In the genomic region with DNA sequence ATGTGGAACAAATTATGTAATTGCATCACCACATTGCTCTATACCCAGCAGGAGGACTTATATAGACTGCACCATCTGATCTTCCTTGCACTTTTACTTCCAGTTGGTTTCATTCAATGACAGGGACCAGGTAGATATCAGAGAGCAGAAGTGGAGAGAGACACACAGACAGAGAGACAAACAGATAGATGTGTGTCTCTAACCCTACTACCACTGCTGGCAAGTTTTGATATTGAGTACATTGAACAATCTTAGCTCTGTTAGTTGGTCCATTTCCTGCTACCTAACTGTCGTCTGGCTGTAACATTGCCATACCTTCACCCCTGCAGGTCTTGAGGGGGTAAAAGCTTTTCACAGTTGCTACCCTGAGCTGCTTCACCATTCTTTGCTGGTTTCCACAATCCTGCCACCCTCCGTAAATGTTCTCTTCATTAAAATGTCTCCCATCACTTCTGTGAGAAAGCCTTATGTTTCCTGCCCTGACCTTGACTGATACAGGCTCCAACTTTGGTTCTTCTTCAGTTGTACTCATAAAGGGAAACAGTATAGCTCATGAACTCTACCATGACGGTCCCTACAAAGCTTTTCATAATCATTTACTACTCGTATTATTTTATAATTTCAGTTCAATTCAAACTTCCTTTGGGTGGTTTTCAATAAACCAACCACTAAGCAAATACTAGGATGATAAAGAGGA, we compare ENCODE assay signal across 12 cellular contexts.
DNase-seq lines count a peak whose midpoint lies in the region; ATAC-seq, FAIRE-seq and TF ChIP-seq lines count a peak whose summit lies in the region.
"Had no signal": no experiment of that assay in that cellular context is flagged by ENCODE, and none has a peak within 500 bp of the region (broad histone marks: within the 10 kb centered on the region; RNA-seq: fewer than 3 reads in every experiment).

No MANE protein-coding gene starts in this region.

- H3K4me3 ChIP-seq in SJCRH30 (no peak overlapping the region), H1 (ENCODE audit: extremely low read depth in 1 of 4, insufficient read depth in 2 of 4, low read depth in 3 of 4, low read length in 4 of 4) (no peak overlapping the region), gastroesophageal sphincter (no peak overlapping the region), MG63 (no peak overlapping the region)
- H3K4me3 ChIP-seq: pancreas had no signal

- no peak overlapping the region for H4K5ac ChIP-seq in H1 (ENCODE audit: insufficient read length, low read depth, low read length)

- H3K9me3 ChIP-seq in SJCRH30 (replicated peaks) (no peaks in the 10 kb centered on the region; the same call in 1 of the 2 replicates), H1 (ENCODE audit: insufficient read depth in 2 of 2, low read depth in 1 of 2, low read length in 1 of 2) (no peaks in the 10 kb centered on the region), gastroesophageal sphincter (no peaks in the 10 kb centered on the region), MG63 (no peaks in the 10 kb centered on the region)
- H3K9me3 ChIP-seq: pancreas had no signal

- H3K27ac ChIP-seq in SJCRH30 (peak overlapping the region; percentile 87), H1 (ENCODE audit: low read depth, low read length) (no peak overlapping the region), gastroesophageal sphincter (no peak overlapping the region)
- H3K27ac ChIP-seq: pancreas had no signal

- H3K79me1 ChIP-seq in H1 (ENCODE audit: low read depth, low read length): no peaks in the 10 kb centered on the region

- H3K14ac ChIP-seq in H1 (ENCODE audit: insufficient read length): no peak overlapping the region

- 93% methylated on average over 4 of the region's 4 CpGs; no CpG with 5 or more reads in 1 of the 2 experiments for WGBS in H1 (ENCODE audit: extremely low coverage in 1 of 2, insufficient coverage in 1 of 2, insufficient read length in 1 of 2, insufficient replicate concordance in 2 of 2, low coverage in 1 of 2, low lambda C conversion rate in 2 of 2, missing lambda C conversion rate in 1 of 2), 2 experiments
- 56 to 88% methylated on average over 1 to 4 of the region's 4 CpGs for WGBS in gastroesophageal sphincter (ENCODE audit: low coverage in 1 of 2), 2 donors

- H4K91ac ChIP-seq in H1 (replicated peaks; ENCODE audit: insufficient read length, low read length): no peak overlapping the region

- TF ChIP-seq EP300 in H1 (IDR thresholded peaks at IDR 0.05; ENCODE audit: borderline replicate concordance in 1 of 2, low read depth in 2 of 2, low read length in 2 of 2) (no peak), gastroesophageal sphincter (IDR thresholded peaks at IDR 0.05) (no peak)

- H2AK5ac ChIP-seq in H1 (ENCODE audit: low read depth, low read length): no peak overlapping the region

- H3K9ac ChIP-seq in H1 (replicated peaks in 1 of 4; ENCODE audit: extremely low read depth in 1 of 4, low read depth in 3 of 4, low read length in 3 of 4): no peak overlapping the region

- TF ChIP-seq POLR2A in GM12892 (IDR thresholded peaks at IDR 0.05; ENCODE audit: low read depth, low read length) (no peak), H1 (IDR thresholded peaks at IDR 0.05; ENCODE audit: control extremely low read depth in 1 of 2, low read depth in 2 of 2, low read length in 2 of 2) (no peak), gastroesophageal sphincter (IDR thresholded peaks at IDR 0.05) (no peak)

- H2BK12ac ChIP-seq in H1 (ENCODE audit: low read depth, low read length): no peak overlapping the region

- TF ChIP-seq CTCF in H1 (IDR thresholded peaks at IDR 0.05; ENCODE audit: control extremely low read depth in 1 of 3, insufficient read depth in 1 of 3, low read depth in 1 of 3, low read length in 3 of 3) (no peak), gastroesophageal sphincter (IDR thresholded peaks at IDR 0.05) (no peak)

- H3K56ac ChIP-seq in H1 (replicated peaks; ENCODE audit: insufficient read length, low read depth, low read length): no peak overlapping the region

- H3K36me3 ChIP-seq in SJCRH30 (no peaks in the 10 kb centered on the region), H1 (ENCODE audit: control insufficient read depth in 2 of 4, insufficient read depth in 4 of 4, low read length in 3 of 4) (no peaks in the 10 kb centered on the region), gastroesophageal sphincter (no peaks in the 10 kb centered on the region), MG63 (no peaks in the 10 kb centered on the region)
- H3K36me3 ChIP-seq: pancreas had no signal

- no peak overlapping the region for H4K8ac ChIP-seq in H1 (ENCODE audit: extremely low read depth, insufficient read depth, low read length)

- H2BK5ac ChIP-seq in H1 (ENCODE audit: low read depth, low read length): no peak overlapping the region

- H3K23ac ChIP-seq in H1 (ENCODE audit: insufficient read length): no peak overlapping the region

- CTCF ChIA-PET in H1 (lab: Charles Lee; ENCODE audit: partially characterized antibody): interaction anchor here (0.6 to 1.6 kb wide), 3 partner anchors 8 to 290 kb away, joined by 3 to 4 read pairs (median 3); no protein-coding TSS in a partner anchor

- H3K23me2 ChIP-seq in H1 (ENCODE audit: low read depth, low read length): no peaks in the 10 kb centered on the region

- no peak for TF ChIP-seq RAD21 in H1 (IDR thresholded peaks at IDR 0.05 in 1 of 2, conservative IDR thresholded peaks at IDR 0.05 in 1 of 2; ENCODE audit: low read depth in 2 of 2, low read length in 2 of 2)

- no peak overlapping the region for H2BK20ac ChIP-seq in H1 (ENCODE audit: low read length)

- H2BK15ac ChIP-seq in H1 (ENCODE audit: low read length): no peak overlapping the region

- no peak overlapping the region for H3K4me2 ChIP-seq in H1 (ENCODE audit: insufficient read depth in 1 of 2, low read depth in 2 of 2, low read length in 2 of 2)

- H3K18ac ChIP-seq in H1 (ENCODE audit: extremely low read depth, low read length): no peak overlapping the region

- H2BK120ac ChIP-seq in H1 (replicated peaks; ENCODE audit: low read depth, low read length): no peak overlapping the region

- H2AFZ ChIP-seq in H1 (ENCODE audit: low read length): peak overlapping the region; percentile 49; the same call in 1 of the 2 replicates

- POLR2A ChIA-PET in H1 (lab: Charles Lee; ENCODE audit: partially characterized antibody): no interaction called here

- peak; percentile 33 to 52 for DNase-seq in AML-193 (lab: John Stamatoyannopoulos, UW)
- DNase-seq in GM12892 (ENCODE audit: insufficient read length): no peak
- no peak for DNase-seq in SJCRH30
- no peak for DNase-seq in H1 (ENCODE audit: low read depth in 1 of 2, low spot score in 2 of 2)
- DNase-seq in SW480 (ENCODE audit: low spot score): no peak
- no peak for DNase-seq in MG63
- DNase-seq in NCI-H2081 treated with DMSO at 0.1 percent for 48 hours (lab: John Stamatoyannopoulos, UW): no peak
- DNase-seq: foreskin fibroblast; NCI-H510A; pancreas; stimulated activated CD4-positive, alpha-beta T cell treated with anti-CD3 and anti-CD28 coated beads, Interleukin-4, amount 100 ng/mL, for 1 hour had no signal

- H3K79me2 ChIP-seq in H1 (ENCODE audit: control insufficient read depth in 1 of 2, insufficient read depth in 2 of 2, low read length in 2 of 2): no peaks in the 10 kb centered on the region

- H3K27me3 ChIP-seq in SJCRH30 (no peaks in the 10 kb centered on the region), H1 (replicated peaks in 1 of 4; ENCODE audit: control insufficient read depth in 3 of 4, extremely low read depth in 1 of 4, insufficient read depth in 3 of 4, low read length in 3 of 4) (no peaks in the 10 kb centered on the region), gastroesophageal sphincter (no peaks in the 10 kb centered on the region), MG63 (no peaks in the 10 kb centered on the region)
- H3K27me3 ChIP-seq: pancreas had no signal

- no peak overlapping the region for H3K4ac ChIP-seq in H1 (replicated peaks; ENCODE audit: insufficient read length, low read depth, low read length)

- H3K4me1 ChIP-seq in SJCRH30 (peaks cover 48% of the 10 kb centered on the region), H1 (replicated peaks in 1 of 4; ENCODE audit: control insufficient read depth in 3 of 4, insufficient read depth in 4 of 4, low read length in 3 of 4) (peaks cover 0 to 4% (median 0%) of the 10 kb centered on the region in 4 experiments; a peak in 2 of 7 replicates), gastroesophageal sphincter (no peaks in the 10 kb centered on the region)
- H3K4me1 ChIP-seq: pancreas had no signal

- no peaks in the 10 kb centered on the region for H4K20me1 ChIP-seq in H1 (replicated peaks in 1 of 2; ENCODE audit: control insufficient read depth in 1 of 2, insufficient read depth in 2 of 2, low read length in 2 of 2)

- FAIRE-seq in GM12892 (lab: Jason Lieb, UNC): peak; percentile 79
- FAIRE-seq in H1 (lab: Jason Lieb, UNC): no peak

- no peak for ATAC-seq in gastroesophageal sphincter
- ATAC-seq: pancreas had no signal

TF ChIP-seq in H1, 55 proteins besides CTCF, POLR2A, EP300 and RAD21 (continues in another document):
- TF ChIP-seq KDM5A (IDR thresholded peaks at IDR 0.05; ENCODE audit: low read length): no peak
- no peak for TF ChIP-seq CREB1 (IDR thresholded peaks at IDR 0.05)
- TF ChIP-seq POU5F1 (IDR thresholded peaks at IDR 0.05; ENCODE audit: low read depth, low read length): no peak
- no peak for TF ChIP-seq TAF7 (optimal IDR thresholded peaks at IDR 0.05; ENCODE audit: borderline replicate concordance, low read depth, low read length)
- no peak for TF ChIP-seq JUN (IDR thresholded peaks at IDR 0.05; ENCODE audit: low read depth, low read length)

Comparison
In these comparisons a context has a peak if more than half of its experiments do, and no peak if none do; other contexts are left out.
1. DNase-seq: peak in AML-193 (2 of 2); none in GM12892 (single experiment), SJCRH30 (0 of 2), H1 (0 of 2), SW480 (single experiment), MG63 (single experiment) and NCI-H2081 treated with DMSO at 0.1 percent for 48 hours (single experiment).